17 cellular contexts compared by ENCODE assay signal in genomic region chr4:165780735-165781134, GRCh38.
A peak's percentile ranks its signal among the peaks of the same experiment; 100 is the strongest.
DNase-seq lines count a peak whose midpoint lies in the region; ATAC-seq and TF ChIP-seq lines count a peak whose summit lies in the region.
"Had no signal": no experiment of that assay in that cellular context is flagged by ENCODE, and none has a peak within 500 bp of the region (broad histone marks: within the 10 kb centered on the region; RNA-seq: fewer than 3 reads in every experiment).

No MANE protein-coding gene starts in this region.

- H3K9me3 Mint-ChIP-seq in T-helper 2 cell treated with Interferon-gamma antibody and Interleukin-4, amounts not matched to agents 5 μg/mL and 100 μg/mL, for 36 hours, result no peaks in the 10 kb centered on the region

- H3K27ac Mint-ChIP-seq in T-helper 2 cell treated with Interferon-gamma antibody and Interleukin-4, amounts not matched to agents 5 μg/mL and 100 μg/mL, for 36 hours, result no peak overlapping the region
- H3K27ac Mint-ChIP-seq: B cell; CD4-positive, CD25-positive, alpha-beta regulatory T cell; CD8-positive, alpha-beta memory T cell; H9; IgD-negative memory B cell had no signal

- no peaks in the 10 kb centered on the region for H3K27me3 ChIP-seq in left lung

- H3K4me3 Mint-ChIP-seq in T-helper 2 cell treated with Interferon-gamma antibody and Interleukin-4, amounts not matched to agents 5 μg/mL and 100 μg/mL, for 36 hours, result no peak overlapping the region
- H3K4me3 Mint-ChIP-seq: B cell; CD4-positive, CD25-positive, alpha-beta regulatory T cell; CD8-positive, alpha-beta memory T cell; H9; IgD-negative memory B cell had no signal

- ATAC-seq in GM18502 (IDR thresholded peaks at IDR 0.05; ENCODE audit: poor library complexity, unreplicated experiment) (peak; percentile 45), left lung (peak; percentile 69)
- ATAC-seq: HepG2 had no signal

- peaks cover 0 to 10% of the 10 kb centered on the region in 2 donors for H3K9me3 ChIP-seq in left lung

- H3K4me3 ChIP-seq in fibroblast of the aortic adventitia (ENCODE audit: low read depth, low read length) (no peak overlapping the region), left lung (no peak overlapping the region)

- H3K4me1 Mint-ChIP-seq in T-helper 2 cell treated with Interferon-gamma antibody and Interleukin-4, amounts not matched to agents 5 μg/mL and 100 μg/mL, for 36 hours (ENCODE audit: low read depth), result no peaks in the 10 kb centered on the region
- H3K4me1 Mint-ChIP-seq: B cell; CD4-positive, CD25-positive, alpha-beta regulatory T cell; CD8-positive, alpha-beta memory T cell; IgD-negative memory B cell had no signal

- H3K4me1 ChIP-seq in left lung, result no peaks in the 10 kb centered on the region

- peak; percentile 27 for DNase-seq in fibroblast of the aortic adventitia (ENCODE audit: low read depth)
- no peak for DNase-seq in left lung
- DNase-seq in renal cortical epithelial cell (ENCODE audit: low read depth), result peak; percentile 15
- no peak for DNase-seq in NCI-H82 (lab: John Stamatoyannopoulos, UW)
- no peak for DNase-seq in T-helper 2 cell treated with Interferon-gamma antibody and Interleukin-4, amounts not matched to agents 5 μg/mL and 100 μg/mL, for 36 hours (ENCODE audit: low spot score)
- DNase-seq in LoVo (ENCODE audit: low spot score), result no peak
- DNase-seq in NOMO-1 treated with dmso at 0.1 percent for 144 hours (lab: John Stamatoyannopoulos, UW; ENCODE audit: unreplicated experiment), result no peak
- DNase-seq: 8988T; C1 segment of cervical spinal cord; CD4-positive, CD25-positive, alpha-beta regulatory T cell; CD8-positive, alpha-beta memory T cell; COR-L47; H9 had no signal

- TF ChIP-seq CTCF in fibroblast of the aortic adventitia (IDR thresholded peaks at IDR 0.05; ENCODE audit: insufficient read depth, low read length), result no peak
- TF ChIP-seq CTCF in left lung (IDR thresholded peaks at IDR 0.05), result no peak

- no peak overlapping the region for H3K27ac ChIP-seq in left lung

- intact Hi-C loops in left lung (cut with DNase I), result no loop called here

- no peaks in the 10 kb centered on the region for H3K36me3 ChIP-seq in left lung

- H3K36me3 Mint-ChIP-seq in T-helper 2 cell treated with Interferon-gamma antibody and Interleukin-4, amounts not matched to agents 5 μg/mL and 100 μg/mL, for 36 hours (ENCODE audit: low read depth), result no peaks in the 10 kb centered on the region
- H3K36me3 Mint-ChIP-seq: CD4-positive, CD25-positive, alpha-beta regulatory T cell; CD8-positive, alpha-beta memory T cell; IgD-negative memory B cell had no signal

- no peaks in the 10 kb centered on the region for H3K27me3 Mint-ChIP-seq in T-helper 2 cell treated with Interferon-gamma antibody and Interleukin-4, amounts not matched to agents 5 μg/mL and 100 μg/mL, for 36 hours (ENCODE audit: low read depth)
- H3K27me3 Mint-ChIP-seq: B cell; CD4-positive, CD25-positive, alpha-beta regulatory T cell; IgD-negative memory B cell had no signal

Comparison
In these comparisons a context has a peak if more than half of its experiments do, and no peak if none do; other contexts are left out.
1. DNase-seq: peak in fibroblast of the aortic adventitia (single experiment) and renal cortical epithelial cell (single experiment); none in left lung (0 of 2), NCI-H82 (single experiment), T-helper 2 cell treated with Interferon-gamma antibody and Interleukin-4, amounts not matched to agents 5 μg/mL and 100 μg/mL, for 36 hours (single experiment), LoVo (single experiment) and NOMO-1 treated with dmso at 0.1 percent for 144 hours (single experiment).